In genomic region chr20:41086402-41087324, GRCh38 we compare ENCODE assay signal across 7 cellular contexts. TPM values are rescaled to one million over a fixed set of nuclear protein-coding genes. Genes with fewer than 3 reads are reported as not detected.
A peak's percentile ranks its signal among the peaks of the same experiment; 100 is the strongest.
DNase-seq lines count a peak whose midpoint lies in the region; ATAC-seq lines count a peak whose summit lies in the region.

No MANE protein-coding gene starts in this region.

- peaks cover 28% of the 10 kb centered on the region for H3K4me1 Mint-ChIP-seq in T-helper 2 cell treated with Interferon-gamma antibody and Interleukin-4, amounts not matched to agents 5 μg/mL and 100 μg/mL, for 36 hours (ENCODE audit: low read depth)
- H3K4me1 Mint-ChIP-seq in naive thymus-derived CD8-positive, alpha-beta T cell = peaks cover 12 to 23% (median 19%) of the 10 kb centered on the region in 4 donors

- peaks cover 47% of the 10 kb centered on the region for H3K36me3 ChIP-seq in HAP-1 (replicated peaks)

- POLR2A ChIA-PET in naive thymus-derived CD8-positive, alpha-beta T cell (lab: Charles Lee) = interaction anchor here (0.9 kb wide), 1 partner anchor 24 kb away, joined by 3 read pairs; no protein-coding TSS in a partner anchor

- no peaks in the 10 kb centered on the region for H3K9me3 Mint-ChIP-seq in T-helper 2 cell treated with Interferon-gamma antibody and Interleukin-4, amounts not matched to agents 5 μg/mL and 100 μg/mL, for 36 hours
- no peaks in the 10 kb centered on the region for H3K9me3 Mint-ChIP-seq in naive thymus-derived CD8-positive, alpha-beta T cell

- H3K9me3 ChIP-seq in HAP-1 = no peaks in the 10 kb centered on the region

- no peak overlapping the region for H3K4me3 ChIP-seq in HAP-1

- H3K4me3 Mint-ChIP-seq in T-helper 2 cell treated with Interferon-gamma antibody and Interleukin-4, amounts not matched to agents 5 μg/mL and 100 μg/mL, for 36 hours = peak overlapping the region; percentile 26
- peak overlapping the region in 3 of 10 donors; percentile 1 to 39 (median 7) for H3K4me3 Mint-ChIP-seq in naive thymus-derived CD8-positive, alpha-beta T cell

- in situ Hi-C loops in HAP-1 (cut with MboI; ENCODE audit: low sequenced_read_pairs) = no loop called here

- ATAC-seq in naive thymus-derived CD8-positive, alpha-beta T cell = peak; percentile 20 to 44
- no peak for ATAC-seq in GM19467 (IDR thresholded peaks at IDR 0.05; ENCODE audit: unreplicated experiment)

- no peaks in the 10 kb centered on the region for H3K27me3 Mint-ChIP-seq in T-helper 2 cell treated with Interferon-gamma antibody and Interleukin-4, amounts not matched to agents 5 μg/mL and 100 μg/mL, for 36 hours (ENCODE audit: low read depth)
- no peaks in the 10 kb centered on the region for H3K27me3 Mint-ChIP-seq in naive thymus-derived CD8-positive, alpha-beta T cell

- H3K36me3 Mint-ChIP-seq in T-helper 2 cell treated with Interferon-gamma antibody and Interleukin-4, amounts not matched to agents 5 μg/mL and 100 μg/mL, for 36 hours (ENCODE audit: low read depth) = peaks cover 58% of the 10 kb centered on the region
- H3K36me3 Mint-ChIP-seq in naive thymus-derived CD8-positive, alpha-beta T cell = peaks cover 0 to 83% (median 17%) of the 10 kb centered on the region in 3 donors

- H3K27ac Mint-ChIP-seq in T-helper 2 cell treated with Interferon-gamma antibody and Interleukin-4, amounts not matched to agents 5 μg/mL and 100 μg/mL, for 36 hours = peak overlapping the region; percentile 6
- H3K27ac Mint-ChIP-seq in naive thymus-derived CD8-positive, alpha-beta T cell = peak overlapping the region; percentile 5 to 82 (median 67)

- peaks cover 4% of the 10 kb centered on the region for H3K4me1 ChIP-seq in HAP-1

- DNase-seq in HAP-1 (ENCODE audit: low spot score in 2 of 2) (peak; percentile 15 to 28), NCI-H2029 (lab: John Stamatoyannopoulos, UW) (peak; percentile 85), globus pallidus (ENCODE audit: low spot score) (no peak)
- no peak for DNase-seq in T-helper 2 cell treated with Interferon-gamma antibody and Interleukin-4, amounts not matched to agents 5 μg/mL and 100 μg/mL, for 36 hours (ENCODE audit: low spot score)
- no peak for DNase-seq in naive thymus-derived CD8-positive, alpha-beta T cell
- DNase-seq in activated effector memory CD4-positive, alpha-beta T cell treated with Interleukin-2 at 50 U/mL for 16 hours = no peak

- no peaks in the 10 kb centered on the region for H3K27me3 ChIP-seq in HAP-1 (ENCODE audit: low read depth)

RNA-seq across cellular contexts. Expression of gene PLCG1, which starts 50.7 kb away (rescaled TPM):
- total RNA-seq in naive thymus-derived CD8-positive, alpha-beta T cell = 100 to 1,000 TPM; 384 to 393 TPM
- polyA plus RNA-seq in naive thymus-derived CD8-positive, alpha-beta T cell = 10 to 100 TPM; 37.4 to 92.5 (median 53.2) TPM

RNA-seq across cellular contexts. Expression of gene TOP1, which starts 58.0 kb away (rescaled TPM):
- total RNA-seq in naive thymus-derived CD8-positive, alpha-beta T cell = 10 to 100 TPM; 45.0 to 48.3 TPM
- polyA plus RNA-seq in naive thymus-derived CD8-positive, alpha-beta T cell = 10 to 100 TPM in 2 of 3 donors, 1 to 10 TPM in 1; 9.1 to 14.1 (median 10.5) TPM

Comparison
In these comparisons a context has a peak if more than half of its experiments do, and no peak if none do; other contexts are left out.
1. DNase-seq: peak in HAP-1 (2 of 2) and NCI-H2029 (single experiment); none in T-helper 2 cell treated with Interferon-gamma antibody and Interleukin-4, amounts not matched to agents 5 μg/mL and 100 μg/mL, for 36 hours (single experiment), naive thymus-derived CD8-positive, alpha-beta T cell (0 of 10), globus pallidus (single experiment) and activated effector memory CD4-positive, alpha-beta T cell treated with Interleukin-2 at 50 U/mL for 16 hours (single experiment).